Comparison of ENCODE assay signal across 8 cellular contexts in genomic region chr16:75764154-75764768, GRCh38. TPM values are rescaled to one million over a fixed set of nuclear protein-coding genes. Genes with fewer than 3 reads are reported as not detected.
DNase-seq lines count a peak whose midpoint lies in the region; ATAC-seq, FAIRE-seq and TF ChIP-seq lines count a peak whose summit lies in the region.

No MANE protein-coding gene starts in this region.

- TF ChIP-seq CTCF in OCI-LY3 (IDR thresholded peaks at IDR 0.05; ENCODE audit: low read depth, low read length) (peak; percentile 92), fibroblast of pulmonary artery (IDR thresholded peaks at IDR 0.05; ENCODE audit: low read length, missing control alignments) (peak; percentile 89)

- H3K4me3 ChIP-seq in OCI-LY3 (ENCODE audit: low read length) (no peak overlapping the region), fibroblast of pulmonary artery (replicated peaks; ENCODE audit: low read depth, low read length) (no peak overlapping the region), neuron (ENCODE audit: low read length) (no peak overlapping the region)

- H3K27me3 ChIP-seq in OCI-LY3 (ENCODE audit: low read depth, low read length) (no peaks in the 10 kb centered on the region), neuron (ENCODE audit: insufficient read depth, low read length) (no peaks in the 10 kb centered on the region)

- ATAC-seq in GM21529 (IDR thresholded peaks at IDR 0.05; ENCODE audit: unreplicated experiment) = peak; percentile 88
- peak; percentile 89 to 90 for ATAC-seq in activated T-cell treated with anti-CD3 and anti-CD28 coated beads, Interleukin-2, amount 50 U/mL, for 4 hours

- no peaks in the 10 kb centered on the region for H3K36me3 ChIP-seq in OCI-LY3 (replicated peaks; ENCODE audit: low read depth, low read length)
- no peaks in the 10 kb centered on the region for H3K36me3 ChIP-seq in neuron (ENCODE audit: insufficient read depth, low read length)

- FAIRE-seq in HTR-8/SVneo (lab: Jason Lieb, UNC) = peak; percentile 36
- no peak for FAIRE-seq in urothelium cell line (lab: Jason Lieb, UNC)

- peaks cover 9% of the 10 kb centered on the region for H3K4me1 Mint-ChIP-seq in activated T-cell treated with anti-CD3 and anti-CD28 coated beads, Interleukin-2, amount 50 U/mL, for 4 hours (ENCODE audit: low read depth)

- peaks cover 4% of the 10 kb centered on the region for H3K27me3 Mint-ChIP-seq in activated T-cell treated with anti-CD3 and anti-CD28 coated beads, Interleukin-2, amount 50 U/mL, for 4 hours (ENCODE audit: low read depth)

- no peak overlapping the region for H3K27ac ChIP-seq in OCI-LY3 (ENCODE audit: low read length)

- no peaks in the 10 kb centered on the region for H3K9me3 ChIP-seq in OCI-LY3 (ENCODE audit: insufficient read depth, low read length)
- H3K9me3 ChIP-seq in neuron (ENCODE audit: low read length) = no peaks in the 10 kb centered on the region

- no peaks in the 10 kb centered on the region for H3K36me3 Mint-ChIP-seq in activated T-cell treated with anti-CD3 and anti-CD28 coated beads, Interleukin-2, amount 50 U/mL, for 4 hours (ENCODE audit: insufficient read depth)

- H3K4me3 Mint-ChIP-seq in activated T-cell treated with anti-CD3 and anti-CD28 coated beads, Interleukin-2, amount 50 U/mL, for 4 hours = no peak overlapping the region

- no peaks in the 10 kb centered on the region for H3K79me2 ChIP-seq in OCI-LY3 (ENCODE audit: low read length)

- H3K4me1 ChIP-seq in OCI-LY3 (ENCODE audit: low read length) (peaks cover 30% of the 10 kb centered on the region), neuron (ENCODE audit: insufficient read depth, low read length) (peaks cover 12% of the 10 kb centered on the region)

- no peaks in the 10 kb centered on the region for H3K9me3 Mint-ChIP-seq in activated T-cell treated with anti-CD3 and anti-CD28 coated beads, Interleukin-2, amount 50 U/mL, for 4 hours

- H2AFZ ChIP-seq in OCI-LY3 (ENCODE audit: low read depth, low read length) = peak overlapping the region; percentile 49; the same call in 1 of the 2 replicates
- peak overlapping the region; percentile 56 for H2AFZ ChIP-seq in neuron (ENCODE audit: low read depth, low read length)

- no peaks in the 10 kb centered on the region for H4K20me1 ChIP-seq in OCI-LY3 (ENCODE audit: insufficient read depth, low read length)

- H3K9ac ChIP-seq in OCI-LY3 (ENCODE audit: low read length) = no peak overlapping the region

- DNase-seq in EL (peak; percentile 54), HTR-8/SVneo (ENCODE audit: insufficient read length, low spot score) (peak; percentile 72), fibroblast of pulmonary artery (ENCODE audit: low read depth) (peak; percentile 81), urothelium cell line (ENCODE audit: low spot score) (peak; percentile 56)
- peak; percentile 40 for DNase-seq in activated T-cell treated with anti-CD3 and anti-CD28 coated beads, Interleukin-2, amount 50 U/mL, for 4 hours

- no peak overlapping the region for H3K4me2 ChIP-seq in OCI-LY3 (ENCODE audit: low read length)

RNA-seq across cellular contexts. Expression of gene CPHXL, which starts 38.0 kb away (rescaled TPM):
- not detected for total RNA-seq in activated T-cell treated with anti-CD3 and anti-CD28 coated beads, Interleukin-2, amount 50 U/mL, for 4 hours
